ENCODE assay signal across 8 cellular contexts in the genomic region with DNA sequence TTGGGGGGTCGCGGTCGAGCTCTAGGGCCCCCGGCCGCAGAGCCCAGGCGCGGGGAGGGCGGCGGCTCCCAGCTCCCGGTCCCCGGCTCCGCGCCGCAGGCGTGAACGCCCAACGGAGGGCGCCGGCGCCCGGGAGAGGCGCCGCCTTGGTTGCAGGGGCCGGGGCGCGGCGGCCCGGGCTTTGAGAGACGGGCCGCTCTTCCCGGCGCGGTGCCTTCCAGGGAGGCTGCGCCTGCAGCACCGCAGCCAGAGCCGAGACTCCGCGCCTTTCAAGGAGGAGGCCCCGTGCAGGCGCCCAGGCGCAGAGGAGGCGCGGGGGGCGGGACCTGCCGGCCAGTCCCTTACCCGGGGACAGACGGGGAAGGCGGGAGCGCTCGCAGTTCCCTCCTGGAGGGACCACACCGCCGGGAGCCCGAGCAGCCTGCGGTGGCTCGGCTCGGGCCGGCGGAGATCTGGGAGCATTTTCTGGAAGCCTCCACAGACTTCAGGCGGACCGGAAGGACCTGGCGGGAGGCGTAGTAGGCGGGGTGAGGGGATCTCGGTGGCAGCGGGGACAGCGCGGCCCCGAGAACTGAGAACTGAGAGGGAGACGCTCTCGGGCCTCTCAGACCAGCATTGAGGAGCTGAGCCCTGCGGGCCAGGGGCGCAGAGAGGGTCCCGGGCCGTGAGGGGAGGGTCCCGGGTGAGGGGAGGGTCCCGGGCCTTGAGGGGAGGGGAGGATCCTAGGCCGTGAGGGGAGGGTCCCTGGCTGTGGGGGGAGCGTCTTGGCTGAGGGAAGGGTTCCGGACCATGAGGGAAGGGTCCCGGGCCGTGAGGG. TPM values are rescaled to one million over a fixed set of nuclear protein-coding genes. Genes with fewer than 3 reads are reported as not detected.
DNase-seq lines count a peak whose midpoint lies in the region; ATAC-seq and TF ChIP-seq lines count a peak whose summit lies in the region.

No MANE protein-coding gene starts in this region.

- H3K4me2 ChIP-seq in hepatocyte = peak overlapping the region; percentile 98

- H3K27ac ChIP-seq in hepatocyte = peak overlapping the region; percentile 80

- no peaks in the 10 kb centered on the region for H3K27me3 ChIP-seq in hepatocyte

- intact Hi-C loops in sciatic nerve (cut with DNase I) = no loop called here

- no peaks in the 10 kb centered on the region for H3K36me3 Mint-ChIP-seq in activated naive CD8-positive, alpha-beta T cell treated with anti-CD3 and anti-CD28 coated beads, Interleukin-2, amount 50 U/mL, for 24 hours (ENCODE audit: low read depth)

- H3K79me2 ChIP-seq in hepatocyte = no peaks in the 10 kb centered on the region

- no peaks in the 10 kb centered on the region for H3K9me3 Mint-ChIP-seq in activated naive CD8-positive, alpha-beta T cell treated with anti-CD3 and anti-CD28 coated beads, Interleukin-2, amount 50 U/mL, for 24 hours

- no peaks in the 10 kb centered on the region for H3K36me3 ChIP-seq in hepatocyte (replicated peaks; ENCODE audit: insufficient read depth, low read depth)

- 1% methylated on average over 71 of the region's 81 CpGs for WGBS in hepatocyte (ENCODE audit: low lambda C conversion rate, missing lambda C conversion rate)

- H3K27ac Mint-ChIP-seq in activated naive CD8-positive, alpha-beta T cell treated with anti-CD3 and anti-CD28 coated beads, Interleukin-2, amount 50 U/mL, for 24 hours = no peak overlapping the region

- peak overlapping the region; percentile 78 for H3K4me3 ChIP-seq in hepatocyte

- DNase-seq in NCI-H82 (lab: John Stamatoyannopoulos, UW) (peak; percentile 40), NCI-H82 treated with DMSO at 0.1 percent for 48 hours (lab: John Stamatoyannopoulos, UW; ENCODE audit: unreplicated experiment) (no peak), NCI-H526 treated with DMSO at 0.1 percent for 48 hours (lab: John Stamatoyannopoulos, UW) (peak; percentile 63), hepatocyte (ENCODE audit: low spot score) (peak; percentile 77), sciatic nerve (ENCODE audit: low spot score) (no peak), germinal center (ENCODE audit: low spot score) (no peak)
- DNase-seq in activated naive CD8-positive, alpha-beta T cell treated with anti-CD3 and anti-CD28 coated beads, Interleukin-2, amount 50 U/mL, for 24 hours = peak; percentile 36

- H3K9me2 ChIP-seq in hepatocyte (replicated peaks; ENCODE audit: insufficient read depth) = no peaks in the 10 kb centered on the region

- H3K27me3 Mint-ChIP-seq in activated naive CD8-positive, alpha-beta T cell treated with anti-CD3 and anti-CD28 coated beads, Interleukin-2, amount 50 U/mL, for 24 hours = peaks cover 22% of the 10 kb centered on the region

- peak overlapping the region; percentile 92 for H2AFZ ChIP-seq in hepatocyte

- TF ChIP-seq CTCF in hepatocyte (IDR thresholded peaks at IDR 0.05; ENCODE audit: poor library complexity) = no peak

- H3K9me3 ChIP-seq in hepatocyte (ENCODE audit: low read depth) = no peaks in the 10 kb centered on the region

- peaks cover 7% of the 10 kb centered on the region for H3K4me1 Mint-ChIP-seq in activated naive CD8-positive, alpha-beta T cell treated with anti-CD3 and anti-CD28 coated beads, Interleukin-2, amount 50 U/mL, for 24 hours

- H3K4me3 Mint-ChIP-seq in activated naive CD8-positive, alpha-beta T cell treated with anti-CD3 and anti-CD28 coated beads, Interleukin-2, amount 50 U/mL, for 24 hours = peak overlapping the region; percentile 40

- no peaks in the 10 kb centered on the region for H4K20me1 ChIP-seq in hepatocyte (ENCODE audit: insufficient read depth, poor library complexity, severe bottlenecking)

- ATAC-seq in HG02852 (IDR thresholded peaks at IDR 0.05; ENCODE audit: unreplicated experiment) = peak; percentile 35
- ATAC-seq in activated naive CD8-positive, alpha-beta T cell treated with anti-CD3 and anti-CD28 coated beads, Interleukin-2, amount 50 U/mL, for 24 hours = peak; percentile 36
- peak; percentile 68 for ATAC-seq in sciatic nerve

- H3K4me1 ChIP-seq in hepatocyte (ENCODE audit: insufficient read depth) = no peaks in the 10 kb centered on the region

RNA-seq across cellular contexts. Expression of gene MCF2L, which starts 25.5 kb away (rescaled TPM):
- total RNA-seq in hepatocyte = 16.7 and 22.4 TPM in 2 replicates
- polyA plus RNA-seq in hepatocyte = 11.1 and 13.5 TPM in 2 replicates
- 64.1 TPM for total RNA-seq in sciatic nerve

Comparison
In these comparisons a context has a peak if more than half of its experiments do, and no peak if none do; other contexts are left out.
1. DNase-seq: peak in NCI-H82 (single experiment), NCI-H526 treated with DMSO at 0.1 percent for 48 hours (single experiment), activated naive CD8-positive, alpha-beta T cell treated with anti-CD3 and anti-CD28 coated beads, Interleukin-2, amount 50 U/mL, for 24 hours (single experiment) and hepatocyte (single experiment); none in NCI-H82 treated with DMSO at 0.1 percent for 48 hours (single experiment), sciatic nerve (single experiment) and germinal center (single experiment).
2. Peak in every context shown above with its lines, with median percentiles within 50 percentile points of each other: ATAC-seq.